In the genomic region with DNA sequence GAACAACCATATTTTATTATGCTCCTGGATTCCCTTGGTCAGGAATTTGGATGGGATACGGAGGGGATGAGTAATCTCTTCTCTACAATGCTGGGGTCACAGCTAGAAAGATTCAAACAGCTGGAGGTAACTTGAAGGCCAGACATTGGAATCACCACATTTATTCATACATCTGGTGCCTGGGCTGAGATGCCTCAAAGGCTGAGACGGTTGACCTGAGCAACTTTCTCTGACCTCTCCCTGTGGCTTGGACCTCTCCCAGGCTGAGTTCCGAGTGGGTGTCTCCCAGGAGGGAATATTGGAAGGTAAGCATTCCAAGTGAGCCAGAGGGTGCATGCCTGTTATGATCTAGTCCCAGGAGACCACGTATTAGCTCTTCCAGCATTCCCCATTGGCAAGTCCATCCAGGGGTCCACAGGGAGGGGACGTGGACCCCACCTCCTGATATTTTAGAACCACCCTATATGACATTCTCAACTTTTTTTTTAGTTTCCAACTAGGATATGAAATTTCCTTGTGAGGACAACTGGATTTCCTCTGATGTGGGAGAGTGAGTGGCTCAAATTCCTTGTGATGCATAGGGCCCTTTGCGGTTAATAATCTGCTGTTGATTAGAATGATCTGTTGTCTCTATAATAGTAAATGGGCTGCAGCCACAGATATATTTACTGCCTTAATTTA, we compare ENCODE assay signal across 19 cellular contexts.
A peak's percentile ranks its signal among the peaks of the same experiment; 100 is the strongest.
DNase-seq lines count a peak whose midpoint lies in the region; ATAC-seq and TF ChIP-seq lines count a peak whose summit lies in the region.
"Had no signal": no experiment of that assay in that cellular context is flagged by ENCODE, and none has a peak within 500 bp of the region (broad histone marks: within the 10 kb centered on the region; RNA-seq: fewer than 3 reads in every experiment).

No MANE protein-coding gene starts in this region.

- H3K4me1 ChIP-seq in esophagus muscularis mucosa (peaks cover 0 to 13% (median 11%) of the 10 kb centered on the region in 4 donors), lower lobe of right lung (no peaks in the 10 kb centered on the region)
- H3K4me1 ChIP-seq in effector memory CD4-positive, alpha-beta T cell (ENCODE audit: control insufficient read depth, insufficient read depth, low read length, poor library complexity, severe bottlenecking), result peaks cover 4% of the 10 kb centered on the region

- H3K36me3 ChIP-seq in esophagus muscularis mucosa (no peaks in the 10 kb centered on the region), lower lobe of right lung (no peaks in the 10 kb centered on the region)
- H3K36me3 ChIP-seq in effector memory CD4-positive, alpha-beta T cell (ENCODE audit: control insufficient read depth, insufficient read depth, low read length), result no peaks in the 10 kb centered on the region

- DNase-seq in GM03348 (ENCODE audit: low spot score), result peak; percentile 37
- DNase-seq in NCI-H226, result peak; percentile 36
- DNase-seq in esophagus muscularis mucosa (ENCODE audit: extremely low spot score), result peak; percentile 75
- peak; percentile 3 for DNase-seq in skeletal muscle cell (ENCODE audit: low read depth)
- no peak for DNase-seq in effector memory CD4-positive, alpha-beta T cell
- no peak for DNase-seq in lower lobe of right lung
- DNase-seq: CD4-positive, CD25-positive, alpha-beta regulatory T cell; DMS79; Kasumi-1; MM.1S; NCI-H1048; NCI-H1417 treated with DMSO at 0.1 percent for 48 hours; NCI-H187; NCI-H446 treated with DMSO at 0.1 percent for 48 hours; NCI-H69; PC-9; SIG-M5 had no signal

- TF ChIP-seq POLR2A in esophagus muscularis mucosa (IDR thresholded peaks at IDR 0.05; ENCODE audit: low read depth), result no peak

- peaks cover 0 to 29% (median 6%) of the 10 kb centered on the region in 4 donors for H3K27me3 ChIP-seq in esophagus muscularis mucosa
- peaks cover 6% of the 10 kb centered on the region for H3K27me3 ChIP-seq in effector memory CD4-positive, alpha-beta T cell (replicated peaks; ENCODE audit: control insufficient read depth, insufficient read depth, low read length, poor library complexity, severe bottlenecking)
- peaks cover 15% of the 10 kb centered on the region for H3K27me3 ChIP-seq in lower lobe of right lung (ENCODE audit: low read depth)

- H3K4me3 ChIP-seq in esophagus muscularis mucosa (no peak overlapping the region), skeletal muscle cell (ENCODE audit: low read depth, low read length) (no peak overlapping the region), lower lobe of right lung (no peak overlapping the region)
- H3K4me3 ChIP-seq in effector memory CD4-positive, alpha-beta T cell (ENCODE audit: insufficient read depth, low read depth, low read length, poor library complexity, severe bottlenecking), result no peak overlapping the region
- H3K4me3 ChIP-seq: PC-9 had no signal

- TF ChIP-seq CTCF in esophagus muscularis mucosa (IDR thresholded peaks at IDR 0.05), result no peak
- TF ChIP-seq CTCF in lower lobe of right lung (IDR thresholded peaks at IDR 0.05), result no peak

- intact Hi-C loops in esophagus muscularis mucosa (cut with DNase I), result no loop called here
- intact Hi-C loops in lower lobe of right lung (cut with DNase I), result no loop called here

- H3K27ac ChIP-seq in esophagus muscularis mucosa (replicated peaks in 1 of 4), result no peak overlapping the region
- H3K27ac ChIP-seq in effector memory CD4-positive, alpha-beta T cell (ENCODE audit: insufficient read depth, low read length, poor library complexity, severe bottlenecking), result no peak overlapping the region
- H3K27ac ChIP-seq in lower lobe of right lung, result no peak overlapping the region
- H3K27ac ChIP-seq: PC-9 had no signal

- H3K9me3 ChIP-seq in esophagus muscularis mucosa, result no peaks in the 10 kb centered on the region
- H3K9me3 ChIP-seq in effector memory CD4-positive, alpha-beta T cell (ENCODE audit: control insufficient read depth, low read length), result no peaks in the 10 kb centered on the region
- no peaks in the 10 kb centered on the region for H3K9me3 ChIP-seq in lower lobe of right lung

- TF ChIP-seq EP300 in esophagus muscularis mucosa (IDR thresholded peaks at IDR 0.05), result no peak

- ATAC-seq in HG03039 (IDR thresholded peaks at IDR 0.05; ENCODE audit: unreplicated experiment), result no peak
- no peak for ATAC-seq in lower lobe of right lung
- ATAC-seq: SK-N-SH treated with all-trans-retinoic acid at 6 μM for 48 hours had no signal

- 75% methylated on average over 5 of the region's 6 CpGs for WGBS in esophagus muscularis mucosa

Comparison
In these comparisons a context has a peak if more than half of its experiments do, and no peak if none do; other contexts are left out.
1. DNase-seq: peak in GM03348 (single experiment), NCI-H226 (single experiment), esophagus muscularis mucosa (single experiment) and skeletal muscle cell (single experiment); none in effector memory CD4-positive, alpha-beta T cell (0 of 3) and lower lobe of right lung (single experiment).